ENCODE assay signal across 1 cellular context in genomic region chr3:10697918-10698317, GRCh38.
TF ChIP-seq lines count a peak whose summit lies in the region.

No MANE protein-coding gene starts in this region.

TF ChIP-seq in K562, 482 proteins besides CTCF, POLR2A, EP300 and RAD21 (continued from another document):
- TF ChIP-seq ZNF592 (IDR thresholded peaks at IDR 0.05) (no peak), MTA1 (IDR thresholded peaks at IDR 0.05; ENCODE audit: borderline replicate concordance) (no peak), SP2 (IDR thresholded peaks at IDR 0.05; ENCODE audit: extremely low read depth, low read depth, low read length, poor library complexity, severe bottlenecking) (no peak), ELF4 (CRISPR knock-in tag; IDR thresholded peaks at IDR 0.05) (no peak), NEUROD1 (IDR thresholded peaks at IDR 0.05; ENCODE audit: borderline replicate concordance, low read depth, low read length, partially characterized antibody) (no peak), ZNF696 (CRISPR knock-in tag; conservative IDR thresholded peaks at IDR 0.05) (no peak), ERF (CRISPR knock-in tag; IDR thresholded peaks at IDR 0.05) (no peak), NR2C1 (IDR thresholded peaks at IDR 0.05) (no peak), NR2C1 (tag; IDR thresholded peaks at IDR 0.05) (no peak), FOXM1 (IDR thresholded peaks at IDR 0.05; ENCODE audit: low read depth) (no peak), FOXM1 (CRISPR knock-in tag; IDR thresholded peaks at IDR 0.05; ENCODE audit: low read depth) (no peak), HNRNPLL (IDR thresholded peaks at IDR 0.05; ENCODE audit: low read depth, low read length, poor library complexity, severe bottlenecking) (no peak), XRCC4 (IDR thresholded peaks at IDR 0.05; ENCODE audit: extremely low read depth, insufficient read depth, insufficient read length) (no peak), RBM25 (IDR thresholded peaks at IDR 0.05; ENCODE audit: low read depth, low read length, severe bottlenecking) (peak; percentile 48), SPI1 (IDR thresholded peaks at IDR 0.05; ENCODE audit: borderline replicate concordance, low read depth, low read length) (no peak), STAT6 (CRISPR knock-in tag; IDR thresholded peaks at IDR 0.05) (no peak), STAG1 (CRISPR knock-in tag; IDR thresholded peaks at IDR 0.05; ENCODE audit: borderline replicate concordance) (no peak), RFX7 (CRISPR knock-in tag; IDR thresholded peaks at IDR 0.05) (no peak), ZNF274 (IDR thresholded peaks at IDR 0.05; ENCODE audit: borderline replicate concordance, low read depth, low read length) (no peak), BRD4 (IDR thresholded peaks at IDR 0.05) (no peak), DEAF1 (CRISPR knock-in tag; IDR thresholded peaks at IDR 0.05) (no peak), ZNF165 (CRISPR knock-in tag; IDR thresholded peaks at IDR 0.05; ENCODE audit: borderline replicate concordance) (no peak), ZSCAN29 (IDR thresholded peaks at IDR 0.05) (no peak), SRSF3 (IDR thresholded peaks at IDR 0.05; ENCODE audit: insufficient read depth, low read length) (no peak), GTF2B (IDR thresholded peaks at IDR 0.05; ENCODE audit: extremely low read depth, insufficient read length) (no peak), RAD51 (IDR thresholded peaks at IDR 0.05; ENCODE audit: borderline replicate concordance, low read depth) (peak; percentile 87), SIN3B (IDR thresholded peaks at IDR 0.05; ENCODE audit: low read depth) (no peak), SLC30A9 (CRISPR knock-in tag; IDR thresholded peaks at IDR 0.05) (no peak), CBFA2T2 (conservative IDR thresholded peaks at IDR 0.05) (peak; percentile 52; the same call in 1 of the 2 replicates), PTTG1 (tag; IDR thresholded peaks at IDR 0.05; ENCODE audit: low read depth) (no peak), HMG20A (CRISPR knock-in tag; conservative IDR thresholded peaks at IDR 0.05) (no peak), TOE1 (IDR thresholded peaks at IDR 0.05; ENCODE audit: borderline replicate concordance) (peak; percentile 53), TOE1 (CRISPR knock-in tag; IDR thresholded peaks at IDR 0.05; ENCODE audit: borderline replicate concordance, low read depth) (no peak), KAT7 (CRISPR knock-in tag; IDR thresholded peaks at IDR 0.05; ENCODE audit: borderline replicate concordance) (no peak), FOS (IDR thresholded peaks at IDR 0.05; ENCODE audit: extremely low read depth, insufficient read length) (peak; percentile 64), ZNF431 (CRISPR knock-in tag; IDR thresholded peaks at IDR 0.05) (no peak), ZNF133 (CRISPR knock-in tag; IDR thresholded peaks at IDR 0.05) (no peak)
- TF ChIP-seq, protein P1, sequence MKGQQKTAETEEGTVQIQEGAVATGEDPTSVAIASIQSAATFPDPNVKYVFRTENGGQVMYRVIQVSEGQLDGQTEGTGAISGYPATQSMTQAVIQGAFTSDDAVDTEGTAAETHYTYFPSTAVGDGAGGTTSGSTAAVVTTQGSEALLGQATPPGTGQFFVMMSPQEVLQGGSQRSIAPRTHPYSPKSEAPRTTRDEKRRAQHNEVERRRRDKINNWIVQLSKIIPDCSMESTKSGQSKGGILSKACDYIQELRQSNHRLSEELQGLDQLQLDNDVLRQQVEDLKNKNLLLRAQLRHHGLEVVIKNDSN (CRISPR knock-in tag; IDR thresholded peaks at IDR 0.05): peak; percentile 82
- TF ChIP-seq, protein P2, sequence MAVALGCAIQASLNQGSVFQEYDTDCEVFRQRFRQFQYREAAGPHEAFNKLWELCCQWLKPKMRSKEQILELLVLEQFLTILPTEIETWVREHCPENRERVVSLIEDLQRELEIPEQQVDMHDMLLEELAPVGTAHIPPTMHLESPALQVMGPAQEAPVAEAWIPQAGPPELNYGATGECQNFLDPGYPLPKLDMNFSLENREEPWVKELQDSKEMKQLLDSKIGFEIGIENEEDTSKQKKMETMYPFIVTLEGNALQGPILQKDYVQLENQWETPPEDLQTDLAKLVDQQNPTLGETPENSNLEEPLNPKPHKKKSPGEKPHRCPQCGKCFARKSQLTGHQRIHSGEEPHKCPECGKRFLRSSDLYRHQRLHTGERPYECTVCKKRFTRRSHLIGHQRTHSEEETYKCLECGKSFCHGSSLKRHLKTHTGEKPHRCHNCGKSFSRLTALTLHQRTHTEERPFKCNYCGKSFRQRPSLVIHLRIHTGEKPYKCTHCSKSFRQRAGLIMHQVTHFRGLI (CRISPR knock-in tag; IDR thresholded peaks at IDR 0.05): no peak
- TF ChIP-seq, protein P3, sequence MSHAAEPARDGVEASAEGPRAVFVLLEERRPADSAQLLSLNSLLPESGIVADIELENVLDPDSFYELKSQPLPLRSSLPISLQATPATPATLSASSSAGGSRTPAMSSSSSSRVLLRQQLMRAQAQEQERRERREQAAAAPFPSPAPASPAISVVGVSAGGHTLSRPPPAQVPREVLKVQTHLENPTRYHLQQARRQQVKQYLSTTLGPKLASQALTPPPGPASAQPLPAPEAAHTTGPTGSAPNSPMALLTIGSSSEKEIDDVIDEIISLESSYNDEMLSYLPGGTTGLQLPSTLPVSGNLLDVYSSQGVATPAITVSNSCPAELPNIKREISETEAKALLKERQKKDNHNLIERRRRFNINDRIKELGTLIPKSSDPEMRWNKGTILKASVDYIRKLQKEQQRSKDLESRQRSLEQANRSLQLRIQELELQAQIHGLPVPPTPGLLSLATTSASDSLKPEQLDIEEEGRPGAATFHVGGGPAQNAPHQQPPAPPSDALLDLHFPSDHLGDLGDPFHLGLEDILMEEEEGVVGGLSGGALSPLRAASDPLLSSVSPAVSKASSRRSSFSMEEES (CRISPR knock-in tag; IDR thresholded peaks at IDR 0.05): peak; percentile 69
TF ChIP-seq in K562: peak in this region for 9.
